Comparison of ENCODE assay signal across 6 cellular contexts in the genomic region with DNA sequence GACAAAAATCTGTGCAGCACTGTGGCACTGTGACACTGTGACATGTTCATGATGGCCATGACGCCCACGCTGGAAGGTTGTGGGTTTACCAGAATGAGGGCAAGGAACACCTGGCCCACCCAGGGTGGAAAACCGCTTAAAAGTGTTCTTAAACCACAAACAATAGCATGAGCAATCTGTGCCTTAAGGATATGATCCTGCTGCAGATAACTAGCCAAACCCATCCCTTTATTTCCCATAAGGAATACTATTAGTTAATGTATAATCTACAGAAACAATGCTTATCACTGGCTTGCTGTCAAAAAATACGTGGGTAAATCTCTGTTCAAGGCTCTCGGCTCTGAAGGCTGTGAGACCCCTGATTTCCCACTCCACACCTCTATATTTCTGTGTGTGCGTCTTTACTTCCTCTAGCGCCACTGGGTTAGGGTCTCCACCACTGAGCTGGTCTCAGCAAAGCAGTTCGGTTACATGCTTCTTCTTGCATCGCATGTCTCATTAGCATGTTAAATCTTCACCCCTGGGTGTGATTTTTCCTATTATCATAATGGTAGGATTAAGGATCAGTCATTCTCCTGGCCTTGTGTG. TPM values are rescaled to one million over a fixed set of nuclear protein-coding genes. Genes with fewer than 3 reads are reported as not detected.
DNase-seq lines count a peak whose midpoint lies in the region; ATAC-seq, FAIRE-seq and TF ChIP-seq lines count a peak whose summit lies in the region.
"Not testable (repeated sequence)": the region's sequence is repeated elsewhere in the genome, so short reads cannot be mapped to it uniquely, and the experiment has no call there.

No MANE protein-coding gene starts in this region.

- H3K9me2 ChIP-seq in HCT116 (ENCODE audit: insufficient read depth): not testable (repeated sequence)

- not testable (repeated sequence) for H3K4me3 Mint-ChIP-seq in CD8-positive, alpha-beta memory T cell; T-cell; progenitor cell of endocrine pancreas (ENCODE audit: low read depth)
- H3K4me3 Mint-ChIP-seq in naive thymus-derived CD4-positive, alpha-beta T cell: peak overlapping the region in 1 of 10 donors; percentile 8

- H3K9ac ChIP-seq in HCT116 (ENCODE audit: low read length); K562 (ENCODE audit: insufficient read depth in 1 of 2, low read depth in 2 of 2, low read length in 2 of 2): not testable (repeated sequence)

- not testable (repeated sequence) for TF ChIP-seq RAD21 in HCT116 (IDR thresholded peaks at IDR 0.05; ENCODE audit: low read depth); K562 (CRISPR knock-in tag; conservative IDR thresholded peaks at IDR 0.05 in 1 of 2, IDR thresholded peaks at IDR 0.05 in 1 of 2)

- not testable (repeated sequence) for ATAC-seq in HCT116; T-cell (replicated peaks in 1 of 4); K562; naive thymus-derived CD4-positive, alpha-beta T cell

- H3K9me3 ChIP-seq in CD8-positive, alpha-beta memory T cell (ENCODE audit: low read length); HCT116 (ENCODE audit: control insufficient read depth in 1 of 2, insufficient read depth in 1 of 2, low read depth in 1 of 2, low read length in 2 of 2); K562 (replicated peaks; ENCODE audit: control insufficient read depth, insufficient read depth, low read depth, low read length): not testable (repeated sequence)
- H3K9me3 ChIP-seq in naive thymus-derived CD4-positive, alpha-beta T cell (ENCODE audit: control insufficient read depth in 2 of 3, low read length in 3 of 3): peaks cover 0 to 10% (median 0%) of the 10 kb centered on the region in 3 experiments

- not testable (repeated sequence) for H3K27me3 ChIP-seq in CD8-positive, alpha-beta memory T cell (ENCODE audit: insufficient read depth, low read length, poor library complexity, severe bottlenecking); HCT116 (ENCODE audit: insufficient read depth, low read length); K562 (ENCODE audit: control insufficient read depth in 2 of 2, insufficient read depth in 2 of 2, low read length in 2 of 2); naive thymus-derived CD4-positive, alpha-beta T cell (ENCODE audit: control insufficient read depth in 2 of 2, insufficient read depth in 2 of 2, low read length in 2 of 2)

- H3K9me1 ChIP-seq in K562 (ENCODE audit: control insufficient read depth, insufficient read depth, low read length): not testable (repeated sequence)

- not testable (repeated sequence) for H4K20me1 ChIP-seq in HCT116 (ENCODE audit: insufficient read depth); K562 (replicated peaks; ENCODE audit: control insufficient read depth, insufficient read depth, low read length)

- in situ Hi-C loops in K562 (cut with MboI): not testable (repeated sequence)

- peak overlapping the region in 5 of 8 donors; percentile 43 to 82 (median 63) for H3K27ac Mint-ChIP-seq in CD8-positive, alpha-beta memory T cell
- H3K27ac Mint-ChIP-seq in T-cell (peak overlapping the region; percentile 5 to 36), progenitor cell of endocrine pancreas (peak overlapping the region; percentile 59)
- H3K27ac Mint-ChIP-seq in naive thymus-derived CD4-positive, alpha-beta T cell: peak overlapping the region in 5 of 9 donors; percentile 16 to 71 (median 32)

- not testable (repeated sequence) for TF ChIP-seq CTCF in HCT116 (IDR thresholded peaks at IDR 0.05 in 2 of 3, conservative IDR thresholded peaks at IDR 0.05 in 1 of 3; ENCODE audit: borderline replicate concordance in 1 of 3, insufficient read depth in 1 of 3, low read depth in 2 of 3, low read length in 2 of 3); K562 (IDR thresholded peaks at IDR 0.05 in 2 of 3, conservative IDR thresholded peaks at IDR 0.05 in 1 of 3; ENCODE audit: insufficient read depth in 2 of 3, low read depth in 1 of 3, low read length in 3 of 3); progenitor cell of endocrine pancreas (IDR thresholded peaks at IDR 0.05; ENCODE audit: unreplicated experiment)

- FAIRE-seq in K562 (lab: Jason Lieb, UNC): not testable (repeated sequence)

- H3K4me1 Mint-ChIP-seq in CD8-positive, alpha-beta memory T cell: peaks cover 6 to 25% (median 12%) of the 10 kb centered on the region in 3 donors
- H3K4me1 Mint-ChIP-seq in T-cell: peaks cover 15 to 31% (median 21%) of the 10 kb centered on the region in 3 donors
- peaks cover 18 to 48% (median 33%) of the 10 kb centered on the region in 7 donors for H3K4me1 Mint-ChIP-seq in naive thymus-derived CD4-positive, alpha-beta T cell
- H3K4me1 Mint-ChIP-seq in progenitor cell of endocrine pancreas (ENCODE audit: low read depth): not testable (repeated sequence)

- H3K9me3 Mint-ChIP-seq in CD8-positive, alpha-beta memory T cell: peaks cover 0 to 10% (median 7%) of the 10 kb centered on the region in 5 donors
- H3K9me3 Mint-ChIP-seq in T-cell; progenitor cell of endocrine pancreas (ENCODE audit: low read depth): not testable (repeated sequence)
- peaks cover 0 to 13% (median 7%) of the 10 kb centered on the region in 11 donors for H3K9me3 Mint-ChIP-seq in naive thymus-derived CD4-positive, alpha-beta T cell

- H3K27me3 Mint-ChIP-seq in CD8-positive, alpha-beta memory T cell; T-cell; naive thymus-derived CD4-positive, alpha-beta T cell; progenitor cell of endocrine pancreas: not testable (repeated sequence)

- DNase-seq in CD8-positive, alpha-beta memory T cell; HCT116 (ENCODE audit: low read depth, low spot score); T-cell; K562 (ENCODE audit: extremely low read depth in 1 of 4, low spot score in 3 of 4); naive thymus-derived CD4-positive, alpha-beta T cell; progenitor cell of endocrine pancreas (ENCODE audit: low spot score, unreplicated experiment): not testable (repeated sequence)

- H3K4me2 ChIP-seq in HCT116 (ENCODE audit: low read length); K562 (ENCODE audit: insufficient read depth, low read length): not testable (repeated sequence)

- H3K4me1 ChIP-seq in CD8-positive, alpha-beta memory T cell (ENCODE audit: insufficient read depth, low read length); HCT116 (ENCODE audit: control insufficient read depth in 1 of 2, insufficient read depth in 2 of 2, low read length in 2 of 2); K562 (replicated peaks in 1 of 2; ENCODE audit: control insufficient read depth in 2 of 2, insufficient read depth in 2 of 2, low read length in 2 of 2); naive thymus-derived CD4-positive, alpha-beta T cell (ENCODE audit: control insufficient read depth in 2 of 2, insufficient read depth in 2 of 2, low read length in 2 of 2): not testable (repeated sequence)

- intact Hi-C loops in HCT116 (cut with micrococcal nuclease); K562 (cut with micrococcal nuclease); naive thymus-derived CD4-positive, alpha-beta T cell (cut with micrococcal nuclease): not testable (repeated sequence)

- BruUV-seq in HCT116 (replicated peaks; lab: Mats Ljungman, UMichigan); K562 (replicated peaks; lab: Mats Ljungman, UMichigan): not testable (repeated sequence)

- H3K27ac ChIP-seq in CD8-positive, alpha-beta memory T cell (ENCODE audit: low read depth, low read length); HCT116 (ENCODE audit: low read depth, low read length); K562 (ENCODE audit: extremely low read depth, low read depth, low read length); naive thymus-derived CD4-positive, alpha-beta T cell (ENCODE audit: low read depth, low read length): not testable (repeated sequence)

- H3K79me2 ChIP-seq in HCT116 (ENCODE audit: insufficient read depth, low read length); K562 (ENCODE audit: control insufficient read depth, insufficient read depth, low read length): not testable (repeated sequence)

- TF ChIP-seq EP300 in K562 (IDR thresholded peaks at IDR 0.05; ENCODE audit: low read length): not testable (repeated sequence)

- H2AFZ ChIP-seq in HCT116 (ENCODE audit: low read depth, low read length, poor library complexity, severe bottlenecking); K562 (ENCODE audit: low read depth, low read length): not testable (repeated sequence)

- 28% methylated on average over 9 of the region's 9 CpGs for WGBS in K562 (ENCODE audit: insufficient coverage, low coverage, missing lambda C conversion rate)

- POLR2A ChIA-PET in CD8-positive, alpha-beta memory T cell (lab: Charles Lee); HCT116 (lab: Charles Lee); T-cell (lab: Charles Lee); K562 (lab: Yijun Ruan, JAX): not testable (repeated sequence)
- POLR2A ChIA-PET in naive thymus-derived CD4-positive, alpha-beta T cell (lab: Charles Lee): interaction anchor here (1.9 kb wide), 1 partner anchor 10 kb away, joined by 6 read pairs; no protein-coding TSS in a partner anchor

- RAD21 ChIA-PET in HCT116 (lab: Charles Lee; ENCODE audit: low non-redundant PET in 1 of 2, low total read pairs in 2 of 2, uncharacterized antibody in 2 of 2, unreplicated experiment in 2 of 2): not testable (repeated sequence)

- H3K4me3 ChIP-seq in CD8-positive, alpha-beta memory T cell (ENCODE audit: low read length); HCT116 (replicated peaks in 1 of 2; ENCODE audit: low read depth in 1 of 2, low read length in 2 of 2); K562; naive thymus-derived CD4-positive, alpha-beta T cell (ENCODE audit: low read length): not testable (repeated sequence)

- H3K36me3 ChIP-seq in CD8-positive, alpha-beta memory T cell (ENCODE audit: insufficient read depth, low read length); HCT116 (ENCODE audit: control insufficient read depth in 1 of 2, insufficient read depth in 2 of 2, low read length in 2 of 2); K562 (ENCODE audit: control insufficient read depth, insufficient read depth, low read length); naive thymus-derived CD4-positive, alpha-beta T cell (ENCODE audit: control insufficient read depth in 2 of 3, insufficient read depth in 3 of 3, low read length in 3 of 3): not testable (repeated sequence)

- CTCF ChIA-PET in CD8-positive, alpha-beta memory T cell (lab: Charles Lee): interaction anchor here (0.7 kb wide), 1 partner anchor 111 kb away, joined by 3 read pairs; no protein-coding TSS in a partner anchor
- CTCF ChIA-PET in HCT116 (lab: Charles Lee); T-cell (lab: Charles Lee); K562 (lab: Yijun Ruan, JAX; ENCODE audit: low intra/inter-chr PET ratio); naive thymus-derived CD4-positive, alpha-beta T cell (lab: Charles Lee): not testable (repeated sequence)

- TF ChIP-seq POLR2A in HCT116 (IDR thresholded peaks at IDR 0.05; ENCODE audit: borderline replicate concordance, extremely low read depth, insufficient read depth, insufficient read length); K562 (conservative IDR thresholded peaks at IDR 0.05): not testable (repeated sequence)

- H3K36me3 Mint-ChIP-seq in CD8-positive, alpha-beta memory T cell: peaks cover 0 to 12% (median 0%) of the 10 kb centered on the region in 3 donors
- not testable (repeated sequence) for H3K36me3 Mint-ChIP-seq in T-cell; progenitor cell of endocrine pancreas (ENCODE audit: insufficient read depth)
- peaks cover 0 to 19% (median 7%) of the 10 kb centered on the region in 5 donors for H3K36me3 Mint-ChIP-seq in naive thymus-derived CD4-positive, alpha-beta T cell

RNA-seq across cellular contexts. Expression of a gene that starts 10.9 kb away (rescaled TPM):
- 10 to 100 TPM; 53.6 to 55.7 TPM for total RNA-seq in CD8-positive, alpha-beta memory T cell
- polyA plus RNA-seq in CD8-positive, alpha-beta memory T cell: 252 TPM
- 21.4 TPM for total RNA-seq in HCT116 (2021; ENCODE audit: unreplicated experiment)
- 6.7 and 7.3 TPM in 2 replicates for polyA plus RNA-seq in HCT116 (2012)
- total RNA-seq in T-cell: 100 to 1,000 TPM; 218 to 437 (median 244) TPM
- total RNA-seq in K562 (2011; cell fraction: chromatin; rRNA removed; ENCODE audit: low replicate concordance): 30.3 and 41.4 TPM in 2 replicates
- 13.7 and 15.3 TPM in 2 replicates for total RNA-seq in K562 (2011; cell fraction: nucleolus; rRNA removed)
- total RNA-seq in K562 (2011; cell fraction: nucleoplasm; rRNA removed): 20.1 and 33.5 TPM in 2 replicates
- 12.6 and 13.9 TPM in 2 replicates for total RNA-seq in K562 (2014; rRNA removed)
- 19.4 and 20.4 TPM in 2 replicates for total RNA-seq in K562 (2014; rRNA removed; fragmentation: Illumina TruSeq; extraction: Trizol)
- total RNA-seq in K562 (2015; rRNA removed; fragmentation: Illumina TruSeq; extraction: Trizol): 14.8 and 17.4 TPM in 2 replicates
- 14.7 and 18.2 TPM in 2 replicates for total RNA-seq in K562 (2021)
- polyA plus RNA-seq in K562 (2011; rRNA removed): 9.8 and 17.6 TPM in 2 replicates
- polyA plus RNA-seq in K562 (2011; cell fraction: cytosol; rRNA removed): 5.4 and 6.3 TPM in 2 replicates
- 3.5 and 8.0 TPM in 2 replicates for polyA plus RNA-seq in K562 (2011; cell fraction: nucleus; rRNA removed)
- polyA plus RNA-seq in K562 (2012): 12.3 and 12.9 TPM in 2 replicates
- 16.1 and 18.9 TPM in 2 replicates for polyA plus RNA-seq in K562 (2014; fragmentation: Illumina TruSeq; extraction: Trizol)
- polyA plus RNA-seq in K562 (2014; fragmentation: Nextera tagmentation; extraction: Ambion mirVana): 10 to 100 TPM in 1 of 2 experiments, 1 to 10 TPM in 1; 6.8 to 14.8 TPM
- polyA plus RNA-seq in K562 (2014; rRNA removed): 9.2 and 10.0 TPM in 2 replicates
- 14.1 and 22.8 TPM in 2 replicates for polyA minus RNA-seq in K562 (2011; rRNA and poly(A)+ RNA removed)
- 8.0 and 10.1 TPM in 2 replicates for polyA minus RNA-seq in K562 (2011; cell fraction: cytosol; rRNA and poly(A)+ RNA removed)
- 5.3 and 9.6 TPM in 2 replicates for polyA minus RNA-seq in K562 (2011; cell fraction: nucleus; rRNA and poly(A)+ RNA removed)
- total RNA-seq in naive thymus-derived CD4-positive, alpha-beta T cell: 100 to 1,000 TPM; 271 to 393 (median 338) TPM
- polyA plus RNA-seq in naive thymus-derived CD4-positive, alpha-beta T cell: 100 to 1,000 TPM; 231 to 258 TPM
- total RNA-seq in progenitor cell of endocrine pancreas: 15.1 and 17.1 TPM in 2 replicates
